In genomic region chr13:50842711-50843255, GRCh38 we compare ENCODE assay signal across 15 cellular contexts. TPM values are rescaled to one million over a fixed set of nuclear protein-coding genes. Genes with fewer than 3 reads are reported as not detected.
DNase-seq lines count a peak whose midpoint lies in the region; ATAC-seq and TF ChIP-seq lines count a peak whose summit lies in the region.
"Had no signal": no experiment of that assay in that cellular context is flagged by ENCODE, and none has a peak within 500 bp of the region (broad histone marks: within the 10 kb centered on the region; RNA-seq: fewer than 3 reads in every experiment).

No MANE protein-coding gene starts in this region.

- H3K4me3 Mint-ChIP-seq in activated naive CD8-positive, alpha-beta T cell: peak overlapping the region; percentile 4
- H3K4me3 Mint-ChIP-seq in activated naive CD8-positive, alpha-beta T cell treated with anti-CD3 and anti-CD28 coated beads, Interleukin-2, amount 50 U/mL, for 24 hours: no peak overlapping the region
- H3K4me3 Mint-ChIP-seq: natural killer cell had no signal

- H3K27me3 ChIP-seq in mononuclear cell (ENCODE audit: insufficient read depth, low read length) (peaks cover 7% of the 10 kb centered on the region), testis (no peaks in the 10 kb centered on the region)

- H3K4me3 ChIP-seq in choroid plexus epithelial cell (ENCODE audit: low read depth, low read length) (peak overlapping the region; percentile 47), mononuclear cell (ENCODE audit: low read length) (peak overlapping the region; percentile 5), testis (peak overlapping the region; percentile 24 to 37)

- peaks cover 9% of the 10 kb centered on the region for H3K27me3 Mint-ChIP-seq in activated naive CD8-positive, alpha-beta T cell
- H3K27me3 Mint-ChIP-seq in activated naive CD8-positive, alpha-beta T cell treated with anti-CD3 and anti-CD28 coated beads, Interleukin-2, amount 50 U/mL, for 24 hours: peaks cover 12% of the 10 kb centered on the region

- peaks cover 6% of the 10 kb centered on the region for H3K36me3 Mint-ChIP-seq in activated naive CD8-positive, alpha-beta T cell
- no peaks in the 10 kb centered on the region for H3K36me3 Mint-ChIP-seq in activated naive CD8-positive, alpha-beta T cell treated with anti-CD3 and anti-CD28 coated beads, Interleukin-2, amount 50 U/mL, for 24 hours (ENCODE audit: low read depth)
- H3K36me3 Mint-ChIP-seq: natural killer cell had no signal

- DNase-seq in activated naive CD8-positive, alpha-beta T cell treated with anti-CD3 and anti-CD28 coated beads, Interleukin-2, amount 50 U/mL, for 24 hours: no peak
- DNase-seq in choroid plexus epithelial cell (ENCODE audit: low read depth) (no peak), testis (no peak), A172 (ENCODE audit: low spot score) (no peak)
- DNase-seq in activated CD4-positive, alpha-beta T cell treated with anti-CD3 and anti-CD28 coated beads for 4 hours: no peak
- DNase-seq: Karpas-422, natural killer cell, SHP77 had no signal

- no peak overlapping the region for H3K27ac Mint-ChIP-seq in activated naive CD8-positive, alpha-beta T cell
- H3K27ac Mint-ChIP-seq in activated naive CD8-positive, alpha-beta T cell treated with anti-CD3 and anti-CD28 coated beads, Interleukin-2, amount 50 U/mL, for 24 hours: no peak overlapping the region
- H3K27ac Mint-ChIP-seq: activated T-helper 2 cell treated with anti-CD3 and anti-CD28 coated beads, Interferon-gamma antibody, Interleukin-2, Interleukin-4, amounts not matched to agents 10 μg/mL and 5 μg/mL and 100 μg/mL, durations not matched to agents 14 hours and 24 hours and 36 hours; natural killer cell had no signal

- TF ChIP-seq POLR2A in testis (IDR thresholded peaks at IDR 0.05): no peak

- peaks cover 13% of the 10 kb centered on the region for H3K4me1 Mint-ChIP-seq in activated naive CD8-positive, alpha-beta T cell (ENCODE audit: low read depth)
- peaks cover 11% of the 10 kb centered on the region for H3K4me1 Mint-ChIP-seq in activated naive CD8-positive, alpha-beta T cell treated with anti-CD3 and anti-CD28 coated beads, Interleukin-2, amount 50 U/mL, for 24 hours

- TF ChIP-seq CTCF in choroid plexus epithelial cell (conservative IDR thresholded peaks at IDR 0.05; ENCODE audit: low read depth, low read length) (no peak), testis (IDR thresholded peaks at IDR 0.05) (no peak)

- intact Hi-C loops in testis (cut with DNase I; ENCODE audit: low total_unique reads): no loop called here

- no peaks in the 10 kb centered on the region for H3K36me3 ChIP-seq in testis (ENCODE audit: low read depth, missing control alignments)

- no peak overlapping the region for H3K27ac ChIP-seq in testis

- H3K9me3 ChIP-seq in mononuclear cell (ENCODE audit: low read depth, low read length) (no peaks in the 10 kb centered on the region), testis (no peaks in the 10 kb centered on the region)

- ATAC-seq in activated naive CD8-positive, alpha-beta T cell treated with anti-CD3 and anti-CD28 coated beads, Interleukin-2, amount 50 U/mL, for 24 hours: no peak
- no peak for ATAC-seq in GM21529 (IDR thresholded peaks at IDR 0.05; ENCODE audit: unreplicated experiment)
- ATAC-seq: activated CD4-positive, CD25-positive, alpha-beta regulatory T cell treated with anti-CD3 and anti-CD28 coated beads, Interleukin-2, amount 50 U/mL, for 24 hours; natural killer cell had no signal

- H3K9me3 Mint-ChIP-seq in activated naive CD8-positive, alpha-beta T cell (ENCODE audit: low read depth): no peaks in the 10 kb centered on the region
- H3K9me3 Mint-ChIP-seq in activated naive CD8-positive, alpha-beta T cell treated with anti-CD3 and anti-CD28 coated beads, Interleukin-2, amount 50 U/mL, for 24 hours: no peaks in the 10 kb centered on the region
- H3K9me3 Mint-ChIP-seq: activated T-helper 2 cell treated with anti-CD3 and anti-CD28 coated beads, Interferon-gamma antibody, Interleukin-2, Interleukin-4, amounts not matched to agents 10 μg/mL and 5 μg/mL and 100 μg/mL, durations not matched to agents 14 hours and 24 hours and 36 hours; natural killer cell had no signal

- 30 to 37% methylated on average over 6 to 13 of the region's 13 CpGs for WGBS in testis, 2 donors

- H3K4me1 ChIP-seq in mononuclear cell (ENCODE audit: insufficient read depth, low read length) (peaks cover 25% of the 10 kb centered on the region), testis (peaks cover 8% of the 10 kb centered on the region)

RNA-seq across cellular contexts. Expression of gene DLEU7, which starts 0.7 kb away (rescaled TPM):
- total RNA-seq in mononuclear cell: 0.84 TPM
- under 1 TPM; 0.71 to 0.81 TPM for total RNA-seq in testis
- 0.47 TPM for polyA plus RNA-seq in testis (ENCODE audit: insufficient read depth, low read depth, low replicate concordance)
- total RNA-seq in A172 (2014; rRNA removed; shearing (Covaris generic)): not detected in 2 replicates
- total RNA-seq: A673; activated T-helper 2 cell treated with anti-CD3 and anti-CD28 coated beads, Interferon-gamma antibody, Interleukin-2, Interleukin-4, amounts not matched to agents 10 μg/mL and 5 μg/mL and 100 μg/mL, durations not matched to agents 14 hours and 24 hours and 36 hours; ureter had no signal
